25 cellular contexts compared by ENCODE assay signal in genomic region chr10:58820386-58820785, GRCh38.
A peak's percentile ranks its signal among the peaks of the same experiment; 100 is the strongest.
DNase-seq lines count a peak whose midpoint lies in the region; ATAC-seq and TF ChIP-seq lines count a peak whose summit lies in the region.
"Had no signal": no experiment of that assay in that cellular context is flagged by ENCODE, and none has a peak within 500 bp of the region (broad histone marks: within the 10 kb centered on the region; RNA-seq: fewer than 3 reads in every experiment).

No MANE protein-coding gene starts in this region.

- H3K9me3 Mint-ChIP-seq in stimulated activated effector memory CD8-positive, alpha-beta T cell treated with anti-CD3 and anti-CD28 coated beads, Interleukin-12 subunit alpha, Interleukin-12 subunit beta, amount 100 ng/mL, for 72 hours, result no peaks in the 10 kb centered on the region
- H3K9me3 Mint-ChIP-seq: brain; neural progenitor cell; stimulated activated naive CD8-positive, alpha-beta T cell treated with anti-CD3 and anti-CD28 coated beads, Interleukin-15, Interleukin-2, amounts not matched to agents 100 ng/mL and 50 ng/mL, for 24 hours had no signal

- H3K79me2 ChIP-seq in SK-N-SH (ENCODE audit: insufficient read depth) (no peaks in the 10 kb centered on the region), hepatocyte (no peaks in the 10 kb centered on the region)

- H3K4me1 Mint-ChIP-seq in stimulated activated effector memory CD8-positive, alpha-beta T cell treated with anti-CD3 and anti-CD28 coated beads, Interleukin-12 subunit alpha, Interleukin-12 subunit beta, amount 100 ng/mL, for 72 hours, result no peaks in the 10 kb centered on the region
- H3K4me1 Mint-ChIP-seq: B cell had no signal

- H3K27ac ChIP-seq in SK-N-SH (ENCODE audit: low read depth in 2 of 2, low read length in 1 of 2), result peak overlapping the region; percentile 71 to 76; a peak in 3 of 4 replicates
- peak overlapping the region; percentile 9 for H3K27ac ChIP-seq in hepatocyte
- H3K27ac ChIP-seq: colonic mucosa, esophagus muscularis mucosa, neural progenitor cell, transverse colon had no signal

- no peak overlapping the region for H3K4me3 ChIP-seq in SK-N-SH (ENCODE audit: low read depth in 2 of 2, low read length in 1 of 2)
- H3K4me3 ChIP-seq in hepatocyte, result no peak overlapping the region
- H3K4me3 ChIP-seq: colonic mucosa, esophagus muscularis mucosa, neural progenitor cell, psoas muscle, skin epidermis, transverse colon had no signal

- peaks cover 11 to 17% of the 10 kb centered on the region in 2 experiments for H3K36me3 ChIP-seq in SK-N-SH (replicated peaks in 1 of 2; ENCODE audit: control insufficient read depth in 1 of 2, insufficient read depth in 2 of 2, low read length in 1 of 2)
- no peaks in the 10 kb centered on the region for H3K36me3 ChIP-seq in hepatocyte (replicated peaks; ENCODE audit: insufficient read depth, low read depth)
- H3K36me3 ChIP-seq: colonic mucosa, esophagus muscularis mucosa, neural progenitor cell, transverse colon had no signal

- no peak for DNase-seq in SK-N-SH
- no peak for DNase-seq in hepatocyte (ENCODE audit: low spot score)
- no peak for DNase-seq in stimulated activated effector memory CD8-positive, alpha-beta T cell treated with anti-CD3 and anti-CD28 coated beads, Interleukin-12 subunit alpha, Interleukin-12 subunit beta, amount 100 ng/mL, for 72 hours (ENCODE audit: low spot score in 2 of 2)
- no peak for DNase-seq in iPS-NIHi11 (ENCODE audit: low spot score)
- DNase-seq in mucosa of gallbladder (ENCODE audit: low spot score), result no peak
- DNase-seq in left colon, result no peak
- DNase-seq: activated CD4-positive, alpha-beta T cell treated with anti-CD3 and anti-CD28 coated beads, Interleukin-2, amount 50 U/mL, for 48 hours; activated effector memory CD4-positive, alpha-beta T cell treated with Interleukin-2 at 50 U/mL for 16 hours; colonic mucosa; DMS53; effector memory CD8-positive, alpha-beta T cell; GF-D8; NCI-H2171; NCI-H526; psoas muscle; stimulated activated CD4-positive, alpha-beta T cell treated with anti-CD3 and anti-CD28 coated beads, Interleukin-2, amount 100 ng/mL, for 48 hours; transverse colon had no signal

- peak overlapping the region; percentile 6; the same call in 1 of the 2 replicates for H3K9ac ChIP-seq in SK-N-SH
- H3K9ac ChIP-seq: neural progenitor cell had no signal

- intact Hi-C loops in left colon (cut with DNase I, micrococcal nuclease), result no loop called here

- H3K4me1 ChIP-seq in SK-N-SH (ENCODE audit: control insufficient read depth in 1 of 2, insufficient read depth in 2 of 2, low read depth in 1 of 2, low read length in 1 of 2), result peaks cover 8 to 25% of the 10 kb centered on the region in 2 experiments
- H3K4me1 ChIP-seq in hepatocyte (ENCODE audit: insufficient read depth), result peaks cover 10% of the 10 kb centered on the region
- H3K4me1 ChIP-seq: colonic mucosa, neural progenitor cell, psoas muscle had no signal

- H3K9me2 ChIP-seq in SK-N-SH (no peaks in the 10 kb centered on the region), hepatocyte (replicated peaks; ENCODE audit: insufficient read depth) (no peaks in the 10 kb centered on the region)

- H3K9me3 ChIP-seq in SK-N-SH, result no peaks in the 10 kb centered on the region
- H3K9me3 ChIP-seq in hepatocyte (ENCODE audit: low read depth), result no peaks in the 10 kb centered on the region
- H3K9me3 ChIP-seq: colonic mucosa, esophagus muscularis mucosa, psoas muscle, transverse colon had no signal

- H3K27me3 ChIP-seq in SK-N-SH (ENCODE audit: insufficient read depth), result no peaks in the 10 kb centered on the region
- no peaks in the 10 kb centered on the region for H3K27me3 ChIP-seq in hepatocyte
- H3K27me3 ChIP-seq: colonic mucosa, esophagus muscularis mucosa, neural progenitor cell, transverse colon had no signal

- no peak overlapping the region for H3K4me3 Mint-ChIP-seq in stimulated activated effector memory CD8-positive, alpha-beta T cell treated with anti-CD3 and anti-CD28 coated beads, Interleukin-12 subunit alpha, Interleukin-12 subunit beta, amount 100 ng/mL, for 72 hours
- H3K4me3 Mint-ChIP-seq: B cell; brain; effector memory CD8-positive, alpha-beta T cell; neural progenitor cell; stimulated activated naive CD8-positive, alpha-beta T cell treated with anti-CD3 and anti-CD28 coated beads, Interleukin-15, Interleukin-2, amounts not matched to agents 100 ng/mL and 50 ng/mL, for 24 hours had no signal

- peak; percentile 59 for ATAC-seq in HG02610 (IDR thresholded peaks at IDR 0.05; ENCODE audit: unreplicated experiment)
- ATAC-seq in stimulated activated effector memory CD8-positive, alpha-beta T cell treated with anti-CD3 and anti-CD28 coated beads, Interleukin-12 subunit alpha, Interleukin-12 subunit beta, amount 100 ng/mL, for 72 hours, result peak; percentile 83
- no peak for ATAC-seq in left colon
- ATAC-seq: effector memory CD8-positive, alpha-beta T cell; left lobe of liver; psoas muscle had no signal

- WGBS in SK-N-SH (ENCODE audit: low lambda C conversion rate), result 71% methylated on average over 1 of the region's 1 CpG
- WGBS in hepatocyte (ENCODE audit: low lambda C conversion rate, missing lambda C conversion rate), result 97% methylated on average over 1 of the region's 1 CpG

- H3F3A ChIP-seq in SK-N-SH (replicated peaks; ENCODE audit: insufficient read depth), result peaks cover 20% of the 10 kb centered on the region

- CTCF ChIA-PET in SK-N-SH (lab: Yijun Ruan, JAX), result no interaction called here

- TF ChIP-seq EP300 in SK-N-SH (IDR thresholded peaks at IDR 0.05; ENCODE audit: borderline replicate concordance in 1 of 2, low read depth in 1 of 2, low read length in 1 of 2), result no peak

- H4K20me1 ChIP-seq in SK-N-SH (ENCODE audit: insufficient read depth) (no peaks in the 10 kb centered on the region), hepatocyte (ENCODE audit: insufficient read depth, poor library complexity, severe bottlenecking) (no peaks in the 10 kb centered on the region)

- H2AFZ ChIP-seq in SK-N-SH (ENCODE audit: low read depth) (no peak overlapping the region), hepatocyte (no peak overlapping the region)
- H2AFZ ChIP-seq: neural progenitor cell had no signal

- TF ChIP-seq CTCF in SK-N-SH (IDR thresholded peaks at IDR 0.05), result no peak
- TF ChIP-seq CTCF in hepatocyte (IDR thresholded peaks at IDR 0.05; ENCODE audit: poor library complexity), result no peak

- no peak for TF ChIP-seq RAD21 in SK-N-SH (IDR thresholded peaks at IDR 0.05; ENCODE audit: low read length)

- no peak overlapping the region for H3K27ac Mint-ChIP-seq in stimulated activated effector memory CD8-positive, alpha-beta T cell treated with anti-CD3 and anti-CD28 coated beads, Interleukin-12 subunit alpha, Interleukin-12 subunit beta, amount 100 ng/mL, for 72 hours
- H3K27ac Mint-ChIP-seq: B cell; effector memory CD8-positive, alpha-beta T cell; neural progenitor cell; stimulated activated naive CD8-positive, alpha-beta T cell treated with anti-CD3 and anti-CD28 coated beads, Interleukin-15, Interleukin-2, amounts not matched to agents 100 ng/mL and 50 ng/mL, for 24 hours had no signal

- H3K4me2 ChIP-seq in SK-N-SH, result peak overlapping the region; percentile 23; the same call in 1 of the 2 replicates
- no peak overlapping the region for H3K4me2 ChIP-seq in hepatocyte
- H3K4me2 ChIP-seq: neural progenitor cell had no signal

- POLR2A ChIA-PET in SK-N-SH (lab: Yijun Ruan, JAX), result no interaction called here

- no peaks in the 10 kb centered on the region for H3K36me3 Mint-ChIP-seq in stimulated activated effector memory CD8-positive, alpha-beta T cell treated with anti-CD3 and anti-CD28 coated beads, Interleukin-12 subunit alpha, Interleukin-12 subunit beta, amount 100 ng/mL, for 72 hours
- H3K36me3 Mint-ChIP-seq: brain, neural progenitor cell had no signal

TF ChIP-seq in SK-N-SH, 30 proteins besides CTCF, POLR2A, EP300 and RAD21:
- no peak for TF ChIP-seq RFX5 (IDR thresholded peaks at IDR 0.05; ENCODE audit: low read length)
- no peak for TF ChIP-seq FOSL2 (IDR thresholded peaks at IDR 0.05; ENCODE audit: borderline replicate concordance, low read depth)
- TF ChIP-seq, protein P1, sequence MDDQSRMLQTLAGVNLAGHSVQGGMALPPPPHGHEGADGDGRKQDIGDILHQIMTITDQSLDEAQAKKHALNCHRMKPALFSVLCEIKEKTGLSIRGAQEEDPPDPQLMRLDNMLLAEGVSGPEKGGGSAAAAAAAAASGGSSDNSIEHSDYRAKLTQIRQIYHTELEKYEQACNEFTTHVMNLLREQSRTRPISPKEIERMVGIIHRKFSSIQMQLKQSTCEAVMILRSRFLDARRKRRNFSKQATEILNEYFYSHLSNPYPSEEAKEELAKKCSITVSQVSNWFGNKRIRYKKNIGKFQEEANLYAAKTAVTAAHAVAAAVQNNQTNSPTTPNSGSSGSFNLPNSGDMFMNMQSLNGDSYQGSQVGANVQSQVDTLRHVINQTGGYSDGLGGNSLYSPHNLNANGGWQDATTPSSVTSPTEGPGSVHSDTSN (IDR thresholded peaks at IDR 0.05), result no peak
- TF ChIP-seq GABPA (IDR thresholded peaks at IDR 0.05; ENCODE audit: low read depth), result no peak
- TF ChIP-seq JUND (IDR thresholded peaks at IDR 0.05), result no peak
- TF ChIP-seq IRF3 (IDR thresholded peaks at IDR 0.05; ENCODE audit: low read depth, low read length), result no peak
- no peak for TF ChIP-seq TAF1 (IDR thresholded peaks at IDR 0.05; ENCODE audit: borderline replicate concordance, low read depth, low read length)
- TF ChIP-seq RCOR1 (IDR thresholded peaks at IDR 0.05; ENCODE audit: low read length), result no peak
- no peak for TF ChIP-seq YY1 (IDR thresholded peaks at IDR 0.05; ENCODE audit: low read depth)
- TF ChIP-seq TEAD4 (IDR thresholded peaks at IDR 0.05; ENCODE audit: borderline replicate concordance, insufficient read depth), result no peak
- no peak for TF ChIP-seq MEF2A (IDR thresholded peaks at IDR 0.05; ENCODE audit: borderline replicate concordance, low read depth)
